ENCODE assay signal across 17 cellular contexts in genomic region chr4:139472761-139473335, GRCh38. TPM values are rescaled to one million over a fixed set of nuclear protein-coding genes. Genes with fewer than 3 reads are reported as not detected.
DNase-seq lines count a peak whose midpoint lies in the region; ATAC-seq, FAIRE-seq and TF ChIP-seq lines count a peak whose summit lies in the region.
"Had no signal": no experiment of that assay in that cellular context is flagged by ENCODE, and none has a peak within 500 bp of the region (broad histone marks: within the 10 kb centered on the region; RNA-seq: fewer than 3 reads in every experiment).

No MANE protein-coding gene starts in this region.

- in situ Hi-C loops in HepG2 (cut with HindIII; ENCODE audit: extremely low pct_ligation_motif_present, low pct_unique_long_range_greater_than_20kb) = no loop called here
- in situ Hi-C loops in IMR-90 (cut with MboI; ENCODE audit: low sequenced_read_pairs) = no loop called here

- H3K23ac ChIP-seq in IMR-90 (ENCODE audit: low read depth, low read length) (no peak overlapping the region), H1 (ENCODE audit: insufficient read length) (no peak overlapping the region)

- BruUV-seq in HepG2 (replicated peaks; lab: Mats Ljungman, UMichigan) = TSS peak; percentile 28
- TSS peak; percentile 58 for BruUV-seq in IMR-90 (replicated peaks; lab: Mats Ljungman, UMichigan)

- ATAC-seq in HepG2 = no peak
- no peak for ATAC-seq in right lobe of liver
- ATAC-seq in IMR-90 (ENCODE audit: low read depth) = no peak
- no peak for ATAC-seq in GM19455 (IDR thresholded peaks at IDR 0.05; ENCODE audit: unreplicated experiment)
- no peak for ATAC-seq in HG02885 (IDR thresholded peaks at IDR 0.05; ENCODE audit: poor library complexity, unreplicated experiment)
- ATAC-seq: CD8-positive, alpha-beta T cell had no signal

- FAIRE-seq in HepG2 (lab: Jason Lieb, UNC) = no peak
- no peak for FAIRE-seq in H1 (lab: Jason Lieb, UNC)
- FAIRE-seq: HTR-8/SVneo had no signal

- no peak overlapping the region for H3K56ac ChIP-seq in IMR-90 (ENCODE audit: extremely low read depth, insufficient read depth, low read length)
- H3K56ac ChIP-seq in H1 (replicated peaks; ENCODE audit: insufficient read length, low read depth, low read length) = no peak overlapping the region

- dilution Hi-C loops in IMR-90 (cut with HindIII; ENCODE audit: low sequenced_read_pairs, unreplicated experiment) = no loop called here

- POLR2A ChIA-PET in HepG2 (lab: Yijun Ruan, JAX) (no interaction called here), IMR-90 (lab: Charles Lee; ENCODE audit: unreplicated experiment) (no interaction called here), H1 (lab: Charles Lee; ENCODE audit: partially characterized antibody) (no interaction called here)

- H3K27ac ChIP-seq in HepG2 (ENCODE audit: extremely low read length, insufficient read depth, low read length) = no peak overlapping the region
- no peak overlapping the region for H3K27ac ChIP-seq in right lobe of liver
- no peak overlapping the region for H3K27ac ChIP-seq in IMR-90 (ENCODE audit: insufficient read depth, low read length)
- H3K27ac ChIP-seq in H1 (ENCODE audit: low read depth, low read length) = no peak overlapping the region

- intact Hi-C loops in HepG2 (cut with micrococcal nuclease; ENCODE audit: unreplicated experiment) = no loop called here
- intact Hi-C loops in right lobe of liver (cut with DNase I) = no loop called here
- intact Hi-C loops in IMR-90 (cut with micrococcal nuclease) = loop anchor here (1.0 kb wide), 1 partner anchor 41 kb away; no protein-coding TSS in a partner anchor

- WGBS in HepG2 (ENCODE audit: low lambda C conversion rate) = 94% methylated on average over 5 of the region's 5 CpGs
- 92% methylated on average over 5 of the region's 5 CpGs for WGBS in right lobe of liver (ENCODE audit: insufficient coverage, low coverage, low lambda C conversion rate, missing lambda C conversion rate)
- WGBS in IMR-90 (ENCODE audit: extremely low coverage in 2 of 2, insufficient read length in 1 of 2), 2 experiments = no CpG with 5 or more reads among the region's 5 CpGs
- WGBS in H1 (ENCODE audit: extremely low coverage in 1 of 2, insufficient coverage in 1 of 2, insufficient read length in 1 of 2, insufficient replicate concordance in 2 of 2, low coverage in 1 of 2, low lambda C conversion rate in 2 of 2, missing lambda C conversion rate in 1 of 2), 2 experiments = 93% methylated on average over 5 of the region's 5 CpGs; no CpG with 5 or more reads in 1 of the 2 experiments

- H3K14ac ChIP-seq in IMR-90 (replicated peaks; ENCODE audit: low read depth, low read length) (no peak overlapping the region), H1 (ENCODE audit: insufficient read length) (no peak overlapping the region)

- H3K4me2 ChIP-seq in HepG2 (ENCODE audit: low read depth, low read length) = no peak overlapping the region
- no peak overlapping the region for H3K4me2 ChIP-seq in IMR-90 (ENCODE audit: low read depth, low read length)
- H3K4me2 ChIP-seq in H1 (ENCODE audit: insufficient read depth in 1 of 2, low read depth in 2 of 2, low read length in 2 of 2) = no peak overlapping the region

- H3K4me3 ChIP-seq in HepG2 (replicated peaks in 1 of 3; ENCODE audit: insufficient read depth in 1 of 3, low read depth in 2 of 3, low read length in 3 of 3) (no peak overlapping the region), right lobe of liver (no peak overlapping the region), IMR-90 (ENCODE audit: insufficient read depth, low read depth, low read length) (no peak overlapping the region), H1 (ENCODE audit: extremely low read depth in 1 of 4, insufficient read depth in 2 of 4, low read depth in 3 of 4, low read length in 4 of 4) (no peak overlapping the region)
- H3K4me3 ChIP-seq: HAP-1 had no signal

- no peaks in the 10 kb centered on the region; a peak in 1 of 5 replicates for H3K27me3 ChIP-seq in HepG2 (ENCODE audit: control insufficient read depth in 1 of 2, insufficient read depth in 2 of 2, low read length in 2 of 2)
- H3K27me3 ChIP-seq in right lobe of liver = no peaks in the 10 kb centered on the region
- no peaks in the 10 kb centered on the region for H3K27me3 ChIP-seq in IMR-90 (ENCODE audit: control insufficient read depth, insufficient read depth, low read length)
- H3K27me3 ChIP-seq in H1 (replicated peaks in 1 of 4; ENCODE audit: control insufficient read depth in 3 of 4, extremely low read depth in 1 of 4, insufficient read depth in 3 of 4, low read length in 3 of 4) = no peaks in the 10 kb centered on the region
- H3K27me3 ChIP-seq: BE2C had no signal

- no peaks in the 10 kb centered on the region for H3K9me1 ChIP-seq in IMR-90 (ENCODE audit: insufficient read depth, low read length)

- peaks cover 22 to 26% of the 10 kb centered on the region in 2 experiments for H3K79me1 ChIP-seq in IMR-90 (ENCODE audit: low read depth in 1 of 2, low read length in 2 of 2)
- peaks cover 11% of the 10 kb centered on the region; the same call in 1 of the 2 replicates for H3K79me1 ChIP-seq in H1 (ENCODE audit: low read depth, low read length)

- H3K18ac ChIP-seq in IMR-90 (ENCODE audit: low read depth, low read length) = no peak overlapping the region
- H3K18ac ChIP-seq in H1 (ENCODE audit: extremely low read depth, low read length) = no peak overlapping the region

- no peaks in the 10 kb centered on the region; the same call in 1 of the 2 replicates for H4K20me1 ChIP-seq in HepG2 (ENCODE audit: insufficient read depth, low read length)
- peaks cover 13% of the 10 kb centered on the region; the same call in 1 of the 2 replicates for H4K20me1 ChIP-seq in IMR-90 (ENCODE audit: insufficient read depth, low read length)
- H4K20me1 ChIP-seq in H1 (replicated peaks in 1 of 2; ENCODE audit: control insufficient read depth in 1 of 2, insufficient read depth in 2 of 2, low read length in 2 of 2) = no peaks in the 10 kb centered on the region

- H2BK12ac ChIP-seq in H1 (ENCODE audit: low read depth, low read length) = no peak overlapping the region

- H3K79me2 ChIP-seq in HepG2 (ENCODE audit: insufficient read depth, low read length) (peaks cover 33% of the 10 kb centered on the region), H1 (ENCODE audit: control insufficient read depth in 1 of 2, insufficient read depth in 2 of 2, low read length in 2 of 2) (peaks cover 0 to 25% of the 10 kb centered on the region in 2 experiments; a peak in 3 of 4 replicates)

- TF ChIP-seq EP300 in HepG2 (IDR thresholded peaks at IDR 0.05; ENCODE audit: low read depth in 2 of 2, low read length in 2 of 2) = no peak
- no peak for TF ChIP-seq EP300 in HepG2 (CRISPR knock-in tag; IDR thresholded peaks at IDR 0.05; ENCODE audit: borderline replicate concordance)
- no peak for TF ChIP-seq EP300 in H1 (IDR thresholded peaks at IDR 0.05; ENCODE audit: borderline replicate concordance in 1 of 2, low read depth in 2 of 2, low read length in 2 of 2)

- TF ChIP-seq POLR2A in HepG2 (IDR thresholded peaks at IDR 0.05; ENCODE audit: insufficient read depth in 1 of 2, low read depth in 2 of 2, low read length in 2 of 2) (no peak), right lobe of liver (IDR thresholded peaks at IDR 0.05) (no peak), IMR-90 (IDR thresholded peaks at IDR 0.05; ENCODE audit: low read depth, low read length) (no peak), H1 (IDR thresholded peaks at IDR 0.05; ENCODE audit: control extremely low read depth in 1 of 2, low read depth in 2 of 2, low read length in 2 of 2) (no peak)

- no peak overlapping the region for H4K91ac ChIP-seq in IMR-90 (ENCODE audit: insufficient read depth, low read depth, low read length)
- H4K91ac ChIP-seq in H1 (replicated peaks; ENCODE audit: insufficient read length, low read length) = no peak overlapping the region

- no peak overlapping the region for H3K9ac ChIP-seq in HepG2 (ENCODE audit: insufficient read depth, low read depth, low read length)
- H3K9ac ChIP-seq in IMR-90 (ENCODE audit: low read depth, low read length) = no peak overlapping the region
- no peak overlapping the region for H3K9ac ChIP-seq in H1 (replicated peaks in 1 of 4; ENCODE audit: extremely low read depth in 1 of 4, low read depth in 3 of 4, low read length in 3 of 4)

- peaks cover 6% of the 10 kb centered on the region; the same call in 1 of the 2 replicates for H3K9me3 ChIP-seq in HepG2 (ENCODE audit: low read length)
- H3K9me3 ChIP-seq in right lobe of liver = no peaks in the 10 kb centered on the region
- peaks cover 8% of the 10 kb centered on the region for H3K9me3 ChIP-seq in IMR-90 (ENCODE audit: control insufficient read depth, insufficient read depth, low read length)
- H3K9me3 ChIP-seq in H1 (ENCODE audit: insufficient read depth in 2 of 2, low read depth in 1 of 2, low read length in 1 of 2) = peaks cover 0 to 12% of the 10 kb centered on the region in 2 experiments; a peak in 1 of 4 replicates
- H3K9me3 ChIP-seq: BE2C had no signal

- H3K36me3 ChIP-seq in HepG2 (replicated peaks in 1 of 2; ENCODE audit: control insufficient read depth in 1 of 2, insufficient read depth in 2 of 2, low read length in 2 of 2) = peaks cover 5 to 17% of the 10 kb centered on the region in 2 experiments
- H3K36me3 ChIP-seq in right lobe of liver = peaks cover 0 to 13% (median 0%) of the 10 kb centered on the region in 4 donors
- H3K36me3 ChIP-seq in IMR-90 (ENCODE audit: control insufficient read depth, insufficient read depth, low read length) = peaks cover 3% of the 10 kb centered on the region; the same call in 1 of the 2 replicates
- H3K36me3 ChIP-seq in H1 (ENCODE audit: control insufficient read depth in 2 of 4, insufficient read depth in 4 of 4, low read length in 3 of 4) = peaks cover 0 to 17% (median 9%) of the 10 kb centered on the region in 4 experiments; a peak in 5 of 8 replicates

- no peak overlapping the region for H3K4ac ChIP-seq in IMR-90 (ENCODE audit: low read depth, low read length)
- no peak overlapping the region for H3K4ac ChIP-seq in H1 (replicated peaks; ENCODE audit: insufficient read length, low read depth, low read length)

- H2AFZ ChIP-seq in HepG2 (ENCODE audit: low read length) (no peak overlapping the region), IMR-90 (replicated peaks; ENCODE audit: low read length, poor library complexity) (no peak overlapping the region), H1 (ENCODE audit: low read length) (no peak overlapping the region)

- H2BK120ac ChIP-seq in IMR-90 (ENCODE audit: low read depth, low read length) = no peak overlapping the region
- H2BK120ac ChIP-seq in H1 (replicated peaks; ENCODE audit: low read depth, low read length) = no peak overlapping the region

- H3K4me1 ChIP-seq in HepG2 (ENCODE audit: insufficient read depth, low read length) = peaks cover 20% of the 10 kb centered on the region
- H3K4me1 ChIP-seq in right lobe of liver = peaks cover 0 to 63% (median 22%) of the 10 kb centered on the region in 4 donors
- no peaks in the 10 kb centered on the region; the same call in 1 of the 2 replicates for H3K4me1 ChIP-seq in IMR-90 (ENCODE audit: control insufficient read depth, insufficient read depth, low read length)
- H3K4me1 ChIP-seq in H1 (replicated peaks in 1 of 4; ENCODE audit: control insufficient read depth in 3 of 4, insufficient read depth in 4 of 4, low read length in 3 of 4) = no peaks in the 10 kb centered on the region
- H3K4me1 ChIP-seq: BE2C, HAP-1 had no signal

- no peak overlapping the region for H2AK9ac ChIP-seq in IMR-90 (replicated peaks; ENCODE audit: low read depth, low read length, poor library complexity)

- CTCF ChIA-PET in HepG2 (lab: Yijun Ruan, JAX; ENCODE audit: low intra/inter-chr PET ratio, low total read pairs) (no interaction called here), IMR-90 (lab: Yijun Ruan, JAX) (no interaction called here), H1 (lab: Charles Lee; ENCODE audit: partially characterized antibody) (interaction anchor here (0.9 to 1.0 kb wide), 2 partner anchors 11 to 15 kb away, joined by 3 read pairs; no protein-coding TSS in a partner anchor)

- H3K23me2 ChIP-seq in H1 (ENCODE audit: low read depth, low read length) = no peaks in the 10 kb centered on the region

- H2BK20ac ChIP-seq in IMR-90 (ENCODE audit: low read depth, low read length) (no peak overlapping the region), H1 (ENCODE audit: low read length) (no peak overlapping the region)

- DNase-seq in HepG2 (ENCODE audit: low spot score) (no peak), right lobe of liver (no peak), IMR-90 (no peak), H1 (ENCODE audit: low read depth in 1 of 2, low spot score in 2 of 2) (no peak), NCI-H1417 (lab: John Stamatoyannopoulos, UW) (no peak)
- DNase-seq: BE2C; CD8-positive, alpha-beta T cell; COR-L47; DMS53; GF-D8; GOT3; HFFc6; KBM-7 had no signal

- H2BK5ac ChIP-seq in IMR-90 (ENCODE audit: low read depth, low read length, poor library complexity, severe bottlenecking) = no peak overlapping the region
- H2BK5ac ChIP-seq in H1 (ENCODE audit: low read depth, low read length) = no peak overlapping the region

- no peak overlapping the region for H4K8ac ChIP-seq in IMR-90 (ENCODE audit: low read depth in 2 of 2, low read length in 2 of 2)
- no peak overlapping the region for H4K8ac ChIP-seq in H1 (ENCODE audit: extremely low read depth, insufficient read depth, low read length)

- no peak overlapping the region for H2BK15ac ChIP-seq in IMR-90 (ENCODE audit: low read depth, low read length)
- no peak overlapping the region for H2BK15ac ChIP-seq in H1 (ENCODE audit: low read length)

- H4K5ac ChIP-seq in IMR-90 (ENCODE audit: low read depth, low read length) (no peak overlapping the region), H1 (ENCODE audit: insufficient read length, low read depth, low read length) (no peak overlapping the region)

- H2AK5ac ChIP-seq in IMR-90 (ENCODE audit: low read depth, low read length) (no peak overlapping the region), H1 (ENCODE audit: low read depth, low read length) (no peak overlapping the region)

- no peak for TF ChIP-seq RAD21 in HepG2 (CRISPR knock-in tag; IDR thresholded peaks at IDR 0.05)
- no peak for TF ChIP-seq RAD21 in IMR-90 (IDR thresholded peaks at IDR 0.05; ENCODE audit: low read length)
- TF ChIP-seq RAD21 in H1 (IDR thresholded peaks at IDR 0.05 in 1 of 2, conservative IDR thresholded peaks at IDR 0.05 in 1 of 2; ENCODE audit: low read depth in 2 of 2, low read length in 2 of 2) = no peak

- TF ChIP-seq CTCF in HepG2 (CRISPR knock-in tag; IDR thresholded peaks at IDR 0.05) = no peak
- TF ChIP-seq CTCF in right lobe of liver (IDR thresholded peaks at IDR 0.05) = no peak
- no peak for TF ChIP-seq CTCF in IMR-90 (conservative IDR thresholded peaks at IDR 0.05; ENCODE audit: low read depth, low read length)
- TF ChIP-seq CTCF in H1 (IDR thresholded peaks at IDR 0.05; ENCODE audit: control extremely low read depth in 1 of 3, insufficient read depth in 1 of 3, low read depth in 1 of 3, low read length in 3 of 3) = no peak

RNA-seq across cellular contexts. Expression of gene RAB33B, which starts 18.9 kb away (rescaled TPM):
- total RNA-seq in HepG2 (2016; rRNA removed; fragmentation: Illumina TruSeq; extraction: Trizol) = 8.1 and 8.6 TPM in 2 replicates
- total RNA-seq in HepG2 (2016; cell fraction: cytosol; rRNA removed; fragmentation: Illumina TruSeq; extraction: Trizol; ENCODE audit: low read depth) = 1.9 TPM in 2 replicates
- 7.8 and 10.1 TPM in 2 replicates for total RNA-seq in HepG2 (2016; cell fraction: insoluble cytoplasmic fraction; rRNA removed; fragmentation: Illumina TruSeq; extraction: Trizol)
- 6.8 and 7.0 TPM in 2 replicates for total RNA-seq in HepG2 (2016; cell fraction: membrane; rRNA removed; fragmentation: Illumina TruSeq; extraction: Trizol)
- 5.2 and 6.3 TPM in 2 replicates for total RNA-seq in HepG2 (2016; cell fraction: nucleus; rRNA removed; fragmentation: Illumina TruSeq; extraction: Trizol)
- 6.3 and 7.6 TPM in 2 replicates for polyA plus RNA-seq in HepG2 (2011; rRNA removed)
- 4.8 and 5.2 TPM in 2 replicates for polyA plus RNA-seq in HepG2 (2011; cell fraction: cytosol; rRNA removed)
- polyA plus RNA-seq in HepG2 (2011; cell fraction: nucleus; rRNA removed) = 4.7 and 4.9 TPM in 2 replicates
- 5.0 and 6.3 TPM in 2 replicates for polyA plus RNA-seq in HepG2 (2012)
- polyA plus RNA-seq in HepG2 (2016; cell fraction: cytosol; fragmentation: Illumina TruSeq; extraction: Trizol; ENCODE audit: low read depth) = 0.71 and 0.95 TPM in 2 replicates
- polyA plus RNA-seq in HepG2 (2016; cell fraction: insoluble cytoplasmic fraction; fragmentation: Illumina TruSeq; extraction: Trizol; ENCODE audit: low read depth) = 7.8 and 8.4 TPM in 2 replicates
- 3.5 and 3.7 TPM in 2 replicates for polyA plus RNA-seq in HepG2 (2016; cell fraction: membrane; fragmentation: Illumina TruSeq; extraction: Trizol; ENCODE audit: low read depth)
- 6.9 and 7.7 TPM in 2 replicates for polyA plus RNA-seq in HepG2 (2016; cell fraction: nucleus; fragmentation: Illumina TruSeq; extraction: Trizol; ENCODE audit: insufficient read depth, low read depth)
- 4.0 and 13.6 TPM in 2 replicates for polyA minus RNA-seq in HepG2 (2011; rRNA and poly(A)+ RNA removed; ENCODE audit: low replicate concordance)
- 9.8 TPM in 2 replicates for polyA minus RNA-seq in HepG2 (2011; cell fraction: cytosol; rRNA and poly(A)+ RNA removed)
- polyA minus RNA-seq in HepG2 (2011; cell fraction: nucleus; rRNA and poly(A)+ RNA removed) = 9.0 and 9.3 TPM in 2 replicates
- total RNA-seq in right lobe of liver = 10 to 100 TPM; 10.9 to 15.1 (median 12.1) TPM
- 7.3 and 11.4 TPM in 2 replicates for total RNA-seq in IMR-90 (2012; rRNA removed)
- 3.2 and 3.7 TPM in 2 replicates for polyA plus RNA-seq in IMR-90 (2012; rRNA removed)
- polyA plus RNA-seq in IMR-90 (2012; cell fraction: cytosol; rRNA removed) = 1.4 and 1.5 TPM in 2 replicates
- 2.0 and 3.0 TPM in 2 replicates for polyA plus RNA-seq in IMR-90 (2012; cell fraction: nucleus; rRNA removed; ENCODE audit: low replicate concordance)
- 8.6 and 8.7 TPM in 2 replicates for total RNA-seq in H1 (2021; fragmentation: NEBNext Ultra II Directional; extraction: Animal tissue kit (Norgen Biotek cat#: 25700))
- polyA plus RNA-seq in H1 (2011; rRNA removed) = 4.2 and 4.5 TPM in 2 replicates
- 5.9 TPM for polyA plus RNA-seq in H1 (2011; cell fraction: cytosol; rRNA removed)
- 2.9 TPM for polyA plus RNA-seq in H1 (2011; cell fraction: nucleus; rRNA removed)
- 3.8 to 5.6 TPM (median 4.3 TPM) in 4 replicates for polyA plus RNA-seq in H1 (2012, experiment 1 of 2)
- 1.3 TPM for polyA plus RNA-seq in H1 (2012, experiment 2 of 2)
- polyA plus RNA-seq in H1 (2013, experiment 1 of 2) = 3.8 TPM
- 3.5 TPM for polyA plus RNA-seq in H1 (2013, experiment 2 of 2)
- polyA minus RNA-seq in H1 (2011; rRNA and poly(A)+ RNA removed) = 8.0 and 9.5 TPM in 2 replicates
- 8.4 TPM for polyA minus RNA-seq in H1 (2011; cell fraction: cytosol; rRNA and poly(A)+ RNA removed)
- 5.8 TPM for polyA minus RNA-seq in H1 (2011; cell fraction: nucleus; rRNA and poly(A)+ RNA removed)

Comparison
In these comparisons a context has a peak if more than half of its experiments do, and no peak if none do; other contexts are left out.
1. Of the 41 proteins assayed by ChIP-seq in both HepG2 and H1: peak only in HepG2: none; only in H1: none; in both: MAFK; in neither: 40.